Comparison of ENCODE assay signal across 1 cellular context in the genomic region with DNA sequence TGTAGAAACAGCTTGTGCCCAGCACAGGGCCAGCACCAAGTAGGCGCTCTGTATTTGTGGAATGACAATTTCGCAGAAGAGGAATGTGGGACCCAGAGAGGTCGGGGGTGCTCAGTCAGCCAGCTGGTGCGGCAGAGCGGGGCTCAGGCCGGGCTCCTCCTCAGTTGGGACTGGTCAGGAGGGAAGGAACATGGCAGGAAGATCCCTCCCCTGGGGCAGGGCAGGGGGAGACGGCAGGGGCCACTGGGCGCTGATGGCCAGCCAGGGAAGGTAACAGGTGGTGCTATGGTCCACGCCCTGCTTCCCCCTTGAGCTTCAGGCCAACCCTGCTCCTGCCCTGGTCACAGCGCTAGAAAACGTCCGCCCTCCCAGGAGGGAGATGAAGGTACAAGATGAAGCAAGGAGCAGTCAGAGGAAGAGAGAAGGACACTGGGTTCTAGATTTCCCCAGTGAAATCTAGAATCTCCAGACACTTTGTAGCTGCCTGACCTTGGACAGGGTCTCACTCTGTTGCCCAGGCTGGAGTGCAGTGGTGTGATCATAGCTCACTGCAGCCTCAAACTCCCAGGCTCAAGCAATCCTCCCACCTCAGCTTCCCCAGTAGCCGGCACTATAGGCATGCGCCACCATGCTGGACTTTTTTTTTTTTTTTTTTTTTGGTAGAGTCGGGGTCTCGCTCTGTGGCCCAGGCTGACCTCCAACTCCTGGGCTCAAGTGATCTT.
TF ChIP-seq lines count a peak whose summit lies in the region.

No MANE protein-coding gene starts in this region.

TF ChIP-seq in IMR-90, 13 proteins besides CTCF, POLR2A, EP300 and RAD21:
- no peak for TF ChIP-seq FOS (IDR thresholded peaks at IDR 0.05; ENCODE audit: low read depth, low read length)
